13 cellular contexts compared by ENCODE assay signal in genomic region chr11:133714471-133715375, GRCh38.
A peak's percentile ranks its signal among the peaks of the same experiment; 100 is the strongest.
DNase-seq lines count a peak whose midpoint lies in the region; TF ChIP-seq lines count a peak whose summit lies in the region.
"Had no signal": no experiment of that assay in that cellular context is flagged by ENCODE, and none has a peak within 500 bp of the region (broad histone marks: within the 10 kb centered on the region; RNA-seq: fewer than 3 reads in every experiment).

No MANE protein-coding gene starts in this region.

- no peaks in the 10 kb centered on the region for H3K36me3 ChIP-seq in vagina
- H3K36me3 ChIP-seq: BE2C had no signal

- H3K4me1 ChIP-seq in vagina: no peaks in the 10 kb centered on the region
- H3K4me1 ChIP-seq: A549, BE2C had no signal

- intact Hi-C loops in vagina (cut with DNase I): no loop called here

- no peak for TF ChIP-seq CTCF in vagina (IDR thresholded peaks at IDR 0.05)

- TF ChIP-seq POLR2A in vagina (IDR thresholded peaks at IDR 0.05): no peak

- no peaks in the 10 kb centered on the region for H3K27me3 ChIP-seq in vagina

- H3K9me3 ChIP-seq in vagina: no peaks in the 10 kb centered on the region
- H3K9me3 ChIP-seq: A549, BE2C had no signal

- no peak overlapping the region for H3K4me3 ChIP-seq in vagina
- H3K4me3 ChIP-seq: A549 had no signal

- peak; percentile 27 for DNase-seq in activated effector memory CD4-positive, alpha-beta T cell treated with anti-CD3 and anti-CD28 coated beads, Interleukin-2, amount 50 U/mL, for 16 hours
- no peak for DNase-seq in activated effector memory CD4-positive, alpha-beta T cell treated with Interleukin-2 at 50 U/mL for 16 hours
- DNase-seq in NCI-H524 treated with DMSO at 0.1 percent for 48 hours (lab: John Stamatoyannopoulos, UW): peak; percentile 51
- DNase-seq in ecto neural progenitor cell (ENCODE audit: low spot score): peak; percentile 46
- peak; percentile 34 to 76 for DNase-seq in vagina (ENCODE audit: extremely low spot score in 2 of 2)
- no peak for DNase-seq in RKO (ENCODE audit: low spot score)
- DNase-seq in activated CD4-positive, alpha-beta T cell treated with anti-CD3 and anti-CD28 coated beads for 4 hours: no peak
- DNase-seq: BE2C; CD4-positive, alpha-beta memory T cell; GF-D8; H9 had no signal

- H3K27ac ChIP-seq in vagina: no peak overlapping the region
- H3K27ac ChIP-seq: A549, C4-2B had no signal

Comparison
In these comparisons a context has a peak if more than half of its experiments do, and no peak if none do; other contexts are left out.
1. DNase-seq: peak in activated effector memory CD4-positive, alpha-beta T cell treated with anti-CD3 and anti-CD28 coated beads, Interleukin-2, amount 50 U/mL, for 16 hours (single experiment), NCI-H524 treated with DMSO at 0.1 percent for 48 hours (single experiment), ecto neural progenitor cell (single experiment) and vagina (2 of 2); none in activated effector memory CD4-positive, alpha-beta T cell treated with Interleukin-2 at 50 U/mL for 16 hours (single experiment), RKO (single experiment) and activated CD4-positive, alpha-beta T cell treated with anti-CD3 and anti-CD28 coated beads for 4 hours (0 of 2).